In the genomic region with DNA sequence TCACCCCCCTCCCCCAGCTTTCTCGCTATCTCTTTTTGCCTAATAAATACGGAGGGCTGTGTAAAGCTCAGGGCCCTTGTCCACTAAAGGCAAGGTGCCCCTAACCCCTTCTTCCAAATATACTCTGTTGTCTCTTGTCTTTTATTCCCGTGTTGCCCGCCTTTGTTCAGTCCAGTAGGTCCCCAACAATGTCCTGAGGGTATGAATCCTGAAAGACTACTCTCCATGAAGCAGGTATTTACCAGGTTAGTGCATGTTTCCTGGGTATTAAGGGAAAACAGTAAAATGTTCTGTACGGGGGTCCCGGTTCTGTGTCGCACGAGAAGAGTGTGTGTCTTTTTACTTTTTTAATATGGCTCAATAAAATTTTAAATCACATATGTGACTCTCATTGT, we compare ENCODE assay signal across 21 cellular contexts.
"Had no signal": no experiment of that assay in that cellular context is flagged by ENCODE, and none has a peak within 500 bp of the region (broad histone marks: within the 10 kb centered on the region; RNA-seq: fewer than 3 reads in every experiment).

No MANE protein-coding gene starts in this region.

- H3K36me3 Mint-ChIP-seq: natural killer cell had no signal

- H3K27me3 ChIP-seq: cardiac muscle cell, ovary had no signal

- H3K36me3 ChIP-seq: cardiac muscle cell, lower lobe of right lung, neutrophil, ovary, prostate gland, spleen, thoracic aorta had no signal

- H3K4me3 ChIP-seq: cardiac muscle cell, lower lobe of right lung, ovary, thoracic aorta had no signal

- H3K9me3 Mint-ChIP-seq: activated CD4-positive, alpha-beta memory T cell treated with anti-CD3 and anti-CD28 coated beads, Interleukin-2, amount 10 ng/mL, durations not matched to agents 7 days and 5 days; activated CD4-positive, alpha-beta T cell treated with anti-CD3 and anti-CD28 coated beads, Interleukin-2, amount 10 ng/mL, durations not matched to agents 24 days and 14 days; activated naive CD4-positive, alpha-beta T cell treated with anti-CD3 and anti-CD28 coated beads, Interleukin-2, amount 50 U/mL, for 72 hours; natural killer cell had no signal

- DNase-seq: activated CD4-positive, alpha-beta memory T cell treated with anti-CD3 and anti-CD28 coated beads, Interleukin-2, amount 10 ng/mL, durations not matched to agents 7 days and 5 days; activated CD4-positive, alpha-beta T cell treated with anti-CD3 and anti-CD28 coated beads, Interleukin-2, amount 10 ng/mL, durations not matched to agents 24 days and 14 days; activated T-cell treated with anti-CD3 and anti-CD28 coated beads for 4 hours; amygdala; cortex of kidney; erythroblast; foreskin keratinocyte; kidney; lower lobe of right lung; natural killer cell; ovary; stimulated activated CD4-positive, alpha-beta T cell treated with anti-CD3 and anti-CD28 coated beads, Interleukin-4, amount 100 ng/mL, for 1 hour; stimulated activated naive CD4-positive, alpha-beta T cell had no signal

- H3K4me1 Mint-ChIP-seq: natural killer cell had no signal

- H3K4me3 Mint-ChIP-seq: activated CD4-positive, alpha-beta memory T cell treated with anti-CD3 and anti-CD28 coated beads, Interleukin-2, amount 10 ng/mL, durations not matched to agents 7 days and 5 days; activated CD4-positive, alpha-beta T cell treated with anti-CD3 and anti-CD28 coated beads, Interleukin-2, amount 10 ng/mL, durations not matched to agents 24 days and 14 days; natural killer cell had no signal

- ATAC-seq: activated CD4-positive, CD25-positive, alpha-beta regulatory T cell treated with anti-CD3 and anti-CD28 coated beads, Interleukin-2, amount 50 U/mL, for 24 hours; activated naive CD4-positive, alpha-beta T cell treated with anti-CD3 and anti-CD28 coated beads, Interleukin-2, amount 50 U/mL, for 72 hours; foreskin keratinocyte; natural killer cell had no signal

- H3K27ac ChIP-seq: cardiac muscle cell, foreskin keratinocyte, lower lobe of right lung, neutrophil, ovary, prostate gland, spleen, thoracic aorta, VCaP had no signal

- H3K9me3 ChIP-seq: lower lobe of right lung, neutrophil, ovary, prostate gland, spleen, thoracic aorta had no signal

- H3K4me1 ChIP-seq: foreskin keratinocyte had no signal

- H3K27ac Mint-ChIP-seq: activated CD4-positive, alpha-beta memory T cell treated with anti-CD3 and anti-CD28 coated beads, Interleukin-2, amount 10 ng/mL, durations not matched to agents 7 days and 5 days; activated CD4-positive, alpha-beta T cell treated with anti-CD3 and anti-CD28 coated beads, Interleukin-2, amount 10 ng/mL, durations not matched to agents 24 days and 14 days; activated naive CD4-positive, alpha-beta T cell treated with anti-CD3 and anti-CD28 coated beads, Interleukin-2, amount 50 U/mL, for 72 hours; natural killer cell had no signal
